Comparison of ENCODE assay signal across 9 cellular contexts in genomic region chr13:110371550-110372465, GRCh38.
DNase-seq lines count a peak whose midpoint lies in the region; ATAC-seq and TF ChIP-seq lines count a peak whose summit lies in the region.
"Had no signal": no experiment of that assay in that cellular context is flagged by ENCODE, and none has a peak within 500 bp of the region (broad histone marks: within the 10 kb centered on the region; RNA-seq: fewer than 3 reads in every experiment).

No MANE protein-coding gene starts in this region.

- peaks cover 0 to 55% (median 26%) of the 10 kb centered on the region in 4 donors for H3K4me1 ChIP-seq in stomach

- no peaks in the 10 kb centered on the region for H3K36me3 ChIP-seq in stomach

- intact Hi-C loops in stomach (cut with DNase I; ENCODE audit: low total_unique reads) = no loop called here
- intact Hi-C loops in left colon (cut with DNase I, micrococcal nuclease) = no loop called here

- peaks cover 0 to 3% (median 0%) of the 10 kb centered on the region in 3 donors for H3K27me3 ChIP-seq in stomach

- ATAC-seq in GM19452 (IDR thresholded peaks at IDR 0.05; ENCODE audit: unreplicated experiment) (peak; percentile 73), HG03354 (IDR thresholded peaks at IDR 0.05; ENCODE audit: poor library complexity, severe bottlenecking, unreplicated experiment) (peak; percentile 89), left colon (no peak)

- 67 to 75% (median 72%) methylated on average over 20 of the region's 20 CpGs for WGBS in stomach, 5 donors

- H3K4me3 ChIP-seq in fibroblast of villous mesenchyme (ENCODE audit: low read depth, low read length) = no peak overlapping the region
- H3K4me3 ChIP-seq in stomach = no peak overlapping the region

- no peak for TF ChIP-seq POLR2A in stomach (IDR thresholded peaks at IDR 0.05)

- TF ChIP-seq EP300 in stomach (IDR thresholded peaks at IDR 0.05) = no peak

- peak; percentile 78 for DNase-seq in fibroblast of villous mesenchyme (ENCODE audit: low read depth)
- no peak for DNase-seq in stomach
- DNase-seq in RKO (ENCODE audit: low spot score) = no peak
- DNase-seq in NCI-H748 treated with DMSO at 0.1 percent for 48 hours (lab: John Stamatoyannopoulos, UW) = no peak
- no peak for DNase-seq in left colon
- DNase-seq in NCI-H2081 treated with DMSO at 0.1 percent for 48 hours (lab: John Stamatoyannopoulos, UW) = no peak
- DNase-seq: HFFc6 had no signal

- no peak for TF ChIP-seq CTCF in fibroblast of villous mesenchyme (IDR thresholded peaks at IDR 0.05; ENCODE audit: insufficient read depth, low read depth, low read length)
- TF ChIP-seq CTCF in stomach (IDR thresholded peaks at IDR 0.05) = no peak

- H3K9me3 ChIP-seq in stomach = no peaks in the 10 kb centered on the region

- peak overlapping the region in 3 of 5 donors; percentile 39 to 75 (median 48) for H3K27ac ChIP-seq in stomach
